Comparison of ENCODE assay signal across 2 cellular contexts in the genomic region with DNA sequence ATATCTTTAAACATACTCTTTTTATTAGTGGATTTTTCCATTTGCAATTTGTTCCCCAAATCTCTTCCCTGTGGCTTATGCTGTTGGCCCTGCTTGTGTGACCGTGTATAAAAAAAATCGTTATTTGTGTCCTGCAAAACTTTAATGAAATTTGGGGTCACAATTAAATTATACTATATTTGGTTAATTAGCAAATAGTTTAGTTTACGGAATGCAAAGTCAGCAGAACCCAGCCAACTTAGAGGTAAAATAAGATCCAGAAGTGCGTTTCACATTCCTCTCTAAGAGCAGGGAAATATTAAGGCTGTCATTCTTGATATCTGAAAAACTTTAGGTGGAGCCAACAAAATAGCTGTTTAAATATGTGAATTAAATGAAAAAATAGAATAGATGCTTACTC.
TF ChIP-seq lines count a peak whose summit lies in the region.

No MANE protein-coding gene starts in this region.

TF ChIP-seq in HepG2, 621 proteins besides CTCF, POLR2A, EP300 and RAD21:
- TF ChIP-seq ZNF792 (CRISPR knock-in tag; IDR thresholded peaks at IDR 0.05), result no peak
- TF ChIP-seq, protein P1, sequence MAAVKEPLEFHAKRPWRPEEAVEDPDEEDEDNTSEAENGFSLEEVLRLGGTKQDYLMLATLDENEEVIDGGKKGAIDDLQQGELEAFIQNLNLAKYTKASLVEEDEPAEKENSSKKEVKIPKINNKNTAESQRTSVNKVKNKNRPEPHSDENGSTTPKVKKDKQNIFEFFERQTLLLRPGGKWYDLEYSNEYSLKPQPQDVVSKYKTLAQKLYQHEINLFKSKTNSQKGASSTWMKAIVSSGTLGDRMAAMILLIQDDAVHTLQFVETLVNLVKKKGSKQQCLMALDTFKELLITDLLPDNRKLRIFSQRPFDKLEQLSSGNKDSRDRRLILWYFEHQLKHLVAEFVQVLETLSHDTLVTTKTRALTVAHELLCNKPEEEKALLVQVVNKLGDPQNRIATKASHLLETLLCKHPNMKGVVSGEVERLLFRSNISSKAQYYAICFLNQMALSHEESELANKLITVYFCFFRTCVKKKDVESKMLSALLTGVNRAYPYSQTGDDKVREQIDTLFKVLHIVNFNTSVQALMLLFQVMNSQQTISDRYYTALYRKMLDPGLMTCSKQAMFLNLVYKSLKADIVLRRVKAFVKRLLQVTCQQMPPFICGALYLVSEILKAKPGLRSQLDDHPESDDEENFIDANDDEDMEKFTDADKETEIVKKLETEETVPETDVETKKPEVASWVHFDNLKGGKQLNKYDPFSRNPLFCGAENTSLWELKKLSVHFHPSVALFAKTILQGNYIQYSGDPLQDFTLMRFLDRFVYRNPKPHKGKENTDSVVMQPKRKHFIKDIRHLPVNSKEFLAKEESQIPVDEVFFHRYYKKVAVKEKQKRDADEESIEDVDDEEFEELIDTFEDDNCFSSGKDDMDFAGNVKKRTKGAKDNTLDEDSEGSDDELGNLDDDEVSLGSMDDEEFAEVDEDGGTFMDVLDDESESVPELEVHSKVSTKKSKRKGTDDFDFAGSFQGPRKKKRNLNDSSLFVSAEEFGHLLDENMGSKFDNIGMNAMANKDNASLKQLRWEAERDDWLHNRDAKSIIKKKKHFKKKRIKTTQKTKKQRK (IDR thresholded peaks at IDR 0.05; ENCODE audit: low read length), result no peak
- no peak for TF ChIP-seq ARNT2 (CRISPR knock-in tag; IDR thresholded peaks at IDR 0.05; ENCODE audit: low read depth)
- peak; percentile 16 to 83; a peak in 2 of 4 replicates for TF ChIP-seq MAFK (conservative IDR thresholded peaks at IDR 0.05 in 1 of 2, IDR thresholded peaks at IDR 0.05 in 1 of 2; ENCODE audit: low read length in 2 of 2)
- TF ChIP-seq MAFF (IDR thresholded peaks at IDR 0.05; ENCODE audit: low read depth, low read length), result peak; percentile 60

TF ChIP-seq in IMR-90, 13 proteins besides CTCF, POLR2A, EP300 and RAD21:
- peak; percentile 71 for TF ChIP-seq MAFK (IDR thresholded peaks at IDR 0.05; ENCODE audit: low read depth, low read length)
- TF ChIP-seq, protein P2, sequence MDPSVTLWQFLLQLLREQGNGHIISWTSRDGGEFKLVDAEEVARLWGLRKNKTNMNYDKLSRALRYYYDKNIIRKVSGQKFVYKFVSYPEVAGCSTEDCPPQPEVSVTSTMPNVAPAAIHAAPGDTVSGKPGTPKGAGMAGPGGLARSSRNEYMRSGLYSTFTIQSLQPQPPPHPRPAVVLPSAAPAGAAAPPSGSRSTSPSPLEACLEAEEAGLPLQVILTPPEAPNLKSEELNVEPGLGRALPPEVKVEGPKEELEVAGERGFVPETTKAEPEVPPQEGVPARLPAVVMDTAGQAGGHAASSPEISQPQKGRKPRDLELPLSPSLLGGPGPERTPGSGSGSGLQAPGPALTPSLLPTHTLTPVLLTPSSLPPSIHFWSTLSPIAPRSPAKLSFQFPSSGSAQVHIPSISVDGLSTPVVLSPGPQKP (IDR thresholded peaks at IDR 0.05; ENCODE audit: borderline replicate concordance, low read depth, low read length), result no peak
- TF ChIP-seq MXI1 (IDR thresholded peaks at IDR 0.05; ENCODE audit: borderline replicate concordance, low read depth, low read length), result no peak
